24 cellular contexts compared by ENCODE assay signal in the genomic region with DNA sequence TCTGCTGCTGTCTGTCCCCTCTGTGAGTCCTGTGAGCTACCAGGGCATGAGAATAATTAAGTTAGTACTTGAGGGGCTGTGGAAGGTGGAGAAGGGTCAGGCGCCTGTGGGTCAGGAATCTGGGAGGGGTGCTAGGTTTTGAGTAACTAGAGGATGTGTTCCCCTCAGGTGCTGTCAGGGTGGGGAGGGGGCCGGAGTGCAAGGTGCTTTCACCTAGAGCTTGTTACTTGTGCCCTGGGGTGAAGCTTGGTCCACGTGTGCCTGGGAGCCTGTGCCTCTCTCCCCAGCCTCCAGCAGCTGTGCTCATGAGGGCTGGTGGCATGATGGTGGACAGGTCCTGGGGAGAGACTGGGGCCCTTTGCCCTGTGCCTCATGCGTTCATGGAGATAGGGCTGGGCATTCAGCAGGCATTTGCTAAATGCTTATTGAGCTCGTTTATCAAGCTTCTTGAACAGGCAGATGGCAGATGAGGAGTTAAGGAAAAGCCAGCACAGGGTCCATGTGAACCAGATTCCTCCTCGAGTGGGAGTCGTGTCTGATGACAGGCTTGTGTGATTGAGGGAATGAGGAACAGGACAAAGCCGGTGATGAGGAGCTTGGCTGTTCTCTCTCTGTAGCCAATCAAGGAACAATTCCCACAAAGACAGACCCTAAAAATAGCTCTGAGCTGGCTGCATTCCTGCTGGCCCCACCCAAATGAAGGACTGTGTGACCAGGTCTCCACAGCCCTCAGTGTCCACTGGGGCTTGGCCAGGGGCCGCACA. TPM values are rescaled to one million over a fixed set of nuclear protein-coding genes. Genes with fewer than 3 reads are reported as not detected.
DNase-seq lines count a peak whose midpoint lies in the region; ATAC-seq and TF ChIP-seq lines count a peak whose summit lies in the region.
"Had no signal": no experiment of that assay in that cellular context is flagged by ENCODE, and none has a peak within 500 bp of the region (broad histone marks: within the 10 kb centered on the region; RNA-seq: fewer than 3 reads in every experiment).

No MANE protein-coding gene starts in this region.

- no peak for TF ChIP-seq RAD21 in HCT116 (IDR thresholded peaks at IDR 0.05; ENCODE audit: low read depth)

- H3K4me3 ChIP-seq in HCT116 (replicated peaks in 1 of 2; ENCODE audit: low read depth in 1 of 2, low read length in 2 of 2), result no peak overlapping the region
- no peak overlapping the region for H3K4me3 ChIP-seq in fibroblast of pulmonary artery (replicated peaks; ENCODE audit: low read depth, low read length)
- H3K4me3 ChIP-seq in testis, result no peak overlapping the region
- H3K4me3 ChIP-seq: gastroesophageal sphincter, GM23338, lung, upper lobe of left lung had no signal

- no peaks in the 10 kb centered on the region for H3K9me2 ChIP-seq in HCT116 (ENCODE audit: insufficient read depth)
- H3K9me2 ChIP-seq: SK-N-SH had no signal

- 47 to 48% methylated on average over 7 to 9 of the region's 9 CpGs for WGBS in testis, 2 donors

- CTCF ChIA-PET in HCT116 (lab: Charles Lee), result no interaction called here

- no peak for ATAC-seq in HCT116
- no peak for ATAC-seq in sciatic nerve
- no peak for ATAC-seq in HG02798 (IDR thresholded peaks at IDR 0.05; ENCODE audit: poor library complexity, unreplicated experiment)
- ATAC-seq: activated CD4-positive, CD25-positive, alpha-beta regulatory T cell treated with anti-CD3 and anti-CD28 coated beads, Interleukin-2, amount 50 U/mL, for 24 hours; gastroesophageal sphincter; GM23338 had no signal

- TF ChIP-seq CTCF in HCT116 (IDR thresholded peaks at IDR 0.05 in 2 of 3, conservative IDR thresholded peaks at IDR 0.05 in 1 of 3; ENCODE audit: borderline replicate concordance in 1 of 3, insufficient read depth in 1 of 3, low read depth in 2 of 3, low read length in 2 of 3), result no peak
- no peak for TF ChIP-seq CTCF in fibroblast of pulmonary artery (IDR thresholded peaks at IDR 0.05; ENCODE audit: low read length, missing control alignments)
- no peak for TF ChIP-seq CTCF in testis (IDR thresholded peaks at IDR 0.05)

- H3K36me3 ChIP-seq in HCT116 (ENCODE audit: control insufficient read depth in 1 of 2, insufficient read depth in 2 of 2, low read length in 2 of 2), result no peaks in the 10 kb centered on the region
- H3K36me3 ChIP-seq in testis (ENCODE audit: low read depth, missing control alignments), result no peaks in the 10 kb centered on the region
- H3K36me3 ChIP-seq: gastroesophageal sphincter, neutrophil, upper lobe of left lung had no signal

- TF ChIP-seq POLR2A in HCT116 (IDR thresholded peaks at IDR 0.05; ENCODE audit: borderline replicate concordance, extremely low read depth, insufficient read depth, insufficient read length) (no peak), testis (IDR thresholded peaks at IDR 0.05) (no peak)

- DNase-seq in HCT116 (ENCODE audit: low read depth, low spot score) (no peak), fibroblast of pulmonary artery (ENCODE audit: low read depth) (peak; percentile 6), left kidney (ENCODE audit: low read depth, low spot score) (peak; percentile 64), testis (peak; percentile 34), sciatic nerve (ENCODE audit: low spot score) (no peak), NCI-H524 treated with DMSO at 0.1 percent for 48 hours (lab: John Stamatoyannopoulos, UW) (no peak)
- DNase-seq: activated CD4-positive, alpha-beta memory T cell treated with anti-CD3 and anti-CD28 coated beads for 36 hours; activated CD8-positive, alpha-beta memory T cell treated with anti-CD3 and anti-CD28 coated beads, Interleukin-2, amount 50 U/mL, for 4 hours; activated naive CD4-positive, alpha-beta T cell treated with anti-CD3 and anti-CD28 coated beads, Interleukin-2, amount 10 ng/mL, durations not matched to agents 7 days and 5 days; HFFc6; Kasumi-1; NCI-H1436; NCI-H446 treated with DMSO at 0.1 percent for 48 hours; SK-N-SH; small intestine; upper lobe of left lung had no signal

- no TSS peak for BruUV-seq in HCT116 (replicated peaks; lab: Mats Ljungman, UMichigan)

- POLR2A ChIA-PET in HCT116 (lab: Charles Lee), result no interaction called here

- H2AFZ ChIP-seq in HCT116 (ENCODE audit: low read depth, low read length, poor library complexity, severe bottlenecking), result no peak overlapping the region
- H2AFZ ChIP-seq: GM23338 had no signal

- H3K27me3 ChIP-seq in HCT116 (ENCODE audit: insufficient read depth, low read length) (no peaks in the 10 kb centered on the region), testis (no peaks in the 10 kb centered on the region)
- H3K27me3 ChIP-seq: neutrophil, upper lobe of left lung had no signal

- no peak overlapping the region for H3K9ac ChIP-seq in HCT116 (ENCODE audit: low read length)
- H3K9ac ChIP-seq: SK-N-SH had no signal

- peaks cover 0 to 8% of the 10 kb centered on the region in 2 experiments; a peak in 2 of 4 replicates for H3K4me1 ChIP-seq in HCT116 (ENCODE audit: control insufficient read depth in 1 of 2, insufficient read depth in 2 of 2, low read length in 2 of 2)
- no peaks in the 10 kb centered on the region for H3K4me1 ChIP-seq in testis
- H3K4me1 ChIP-seq: gastroesophageal sphincter, upper lobe of left lung had no signal

- RAD21 ChIA-PET in HCT116 (lab: Charles Lee; ENCODE audit: low non-redundant PET in 1 of 2, low total read pairs in 2 of 2, uncharacterized antibody in 2 of 2, unreplicated experiment in 2 of 2), result no interaction called here

- H4K20me1 ChIP-seq in HCT116 (ENCODE audit: insufficient read depth), result no peaks in the 10 kb centered on the region

- peak overlapping the region; percentile 33; the same call in 1 of the 2 replicates for H3K4me2 ChIP-seq in HCT116 (ENCODE audit: low read length)
- H3K4me2 ChIP-seq: GM23338, SK-N-SH had no signal

- H3K27ac ChIP-seq in HCT116 (ENCODE audit: low read depth, low read length), result no peak overlapping the region
- no peak overlapping the region for H3K27ac ChIP-seq in testis
- H3K27ac ChIP-seq: C4-2B, gastroesophageal sphincter, neutrophil, RWPE1, upper lobe of left lung had no signal

- intact Hi-C loops in HCT116 (cut with micrococcal nuclease), result loop anchor here (10.0 kb wide), 1 partner anchor 56 kb away; no protein-coding TSS in a partner anchor
- intact Hi-C loops in testis (cut with DNase I; ENCODE audit: low total_unique reads), result no loop called here
- intact Hi-C loops in sciatic nerve (cut with DNase I), result no loop called here

- no peaks in the 10 kb centered on the region for H3K79me2 ChIP-seq in HCT116 (ENCODE audit: insufficient read depth, low read length)

- H3K9me3 ChIP-seq in HCT116 (ENCODE audit: control insufficient read depth in 1 of 2, insufficient read depth in 1 of 2, low read depth in 1 of 2, low read length in 2 of 2) (no peaks in the 10 kb centered on the region), testis (no peaks in the 10 kb centered on the region)
- H3K9me3 ChIP-seq: gastroesophageal sphincter, neutrophil, SK-N-SH, upper lobe of left lung had no signal

TF ChIP-seq in HCT116, 20 proteins besides CTCF, POLR2A, EP300 and RAD21 (continues in another document):
- TF ChIP-seq CEBPB (IDR thresholded peaks at IDR 0.05; ENCODE audit: low read depth) (no peak), SRF (IDR thresholded peaks at IDR 0.05; ENCODE audit: low read depth) (no peak), ZFX (IDR thresholded peaks at IDR 0.05) (no peak), MAX (IDR thresholded peaks at IDR 0.05) (no peak), FOSL1 (IDR thresholded peaks at IDR 0.05; ENCODE audit: low read depth) (no peak), SIN3A (IDR thresholded peaks at IDR 0.05; ENCODE audit: low read depth) (no peak), YY1 (IDR thresholded peaks at IDR 0.05; ENCODE audit: extremely low read depth, insufficient replicate concordance, low read depth, low read length) (no peak), EGR1 (IDR thresholded peaks at IDR 0.05; ENCODE audit: low read depth) (no peak), POLR2AphosphoS5 (IDR thresholded peaks at IDR 0.05; ENCODE audit: low read depth, low read length) (no peak), ZNF274 (IDR thresholded peaks at IDR 0.05; ENCODE audit: low read depth, low read length) (no peak), JUND (IDR thresholded peaks at IDR 0.05) (no peak), SP1 (IDR thresholded peaks at IDR 0.05; ENCODE audit: low read depth) (no peak), EZH2 (IDR thresholded peaks at IDR 0.05) (no peak), CBX3 (IDR thresholded peaks at IDR 0.05; ENCODE audit: low read depth) (no peak), EZH2phosphoT487 (IDR thresholded peaks at IDR 0.05; ENCODE audit: borderline replicate concordance) (no peak)
- TF ChIP-seq, protein P1, sequence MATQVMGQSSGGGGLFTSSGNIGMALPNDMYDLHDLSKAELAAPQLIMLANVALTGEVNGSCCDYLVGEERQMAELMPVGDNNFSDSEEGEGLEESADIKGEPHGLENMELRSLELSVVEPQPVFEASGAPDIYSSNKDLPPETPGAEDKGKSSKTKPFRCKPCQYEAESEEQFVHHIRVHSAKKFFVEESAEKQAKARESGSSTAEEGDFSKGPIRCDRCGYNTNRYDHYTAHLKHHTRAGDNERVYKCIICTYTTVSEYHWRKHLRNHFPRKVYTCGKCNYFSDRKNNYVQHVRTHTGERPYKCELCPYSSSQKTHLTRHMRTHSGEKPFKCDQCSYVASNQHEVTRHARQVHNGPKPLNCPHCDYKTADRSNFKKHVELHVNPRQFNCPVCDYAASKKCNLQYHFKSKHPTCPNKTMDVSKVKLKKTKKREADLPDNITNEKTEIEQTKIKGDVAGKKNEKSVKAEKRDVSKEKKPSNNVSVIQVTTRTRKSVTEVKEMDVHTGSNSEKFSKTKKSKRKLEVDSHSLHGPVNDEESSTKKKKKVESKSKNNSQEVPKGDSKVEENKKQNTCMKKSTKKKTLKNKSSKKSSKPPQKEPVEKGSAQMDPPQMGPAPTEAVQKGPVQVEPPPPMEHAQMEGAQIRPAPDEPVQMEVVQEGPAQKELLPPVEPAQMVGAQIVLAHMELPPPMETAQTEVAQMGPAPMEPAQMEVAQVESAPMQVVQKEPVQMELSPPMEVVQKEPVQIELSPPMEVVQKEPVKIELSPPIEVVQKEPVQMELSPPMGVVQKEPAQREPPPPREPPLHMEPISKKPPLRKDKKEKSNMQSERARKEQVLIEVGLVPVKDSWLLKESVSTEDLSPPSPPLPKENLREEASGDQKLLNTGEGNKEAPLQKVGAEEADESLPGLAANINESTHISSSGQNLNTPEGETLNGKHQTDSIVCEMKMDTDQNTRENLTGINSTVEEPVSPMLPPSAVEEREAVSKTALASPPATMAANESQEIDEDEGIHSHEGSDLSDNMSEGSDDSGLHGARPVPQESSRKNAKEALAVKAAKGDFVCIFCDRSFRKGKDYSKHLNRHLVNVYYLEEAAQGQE (IDR thresholded peaks at IDR 0.05; ENCODE audit: low read depth), result no peak

RNA-seq across cellular contexts. Expression of gene CACNA1B, which starts 40.9 kb away (rescaled TPM):
- total RNA-seq in HCT116 (2021; ENCODE audit: unreplicated experiment), result 1.7 TPM
- polyA plus RNA-seq in HCT116 (2012), result 1.2 and 1.3 TPM in 2 replicates
- total RNA-seq in testis, result 10 to 100 TPM; 11.0 to 15.7 TPM
- 7.6 TPM for polyA plus RNA-seq in testis (ENCODE audit: insufficient read depth, low read depth, low replicate concordance)
- 0.09 TPM for total RNA-seq in sciatic nerve
- total RNA-seq: HFFc6 had no signal

Comparison
In these comparisons a context has a peak if more than half of its experiments do, and no peak if none do; other contexts are left out.
1. DNase-seq: peak in fibroblast of pulmonary artery (single experiment), left kidney (single experiment) and testis (single experiment); none in HCT116 (single experiment), sciatic nerve (single experiment) and NCI-H524 treated with DMSO at 0.1 percent for 48 hours (single experiment).